Comparison of ENCODE assay signal across 8 cellular contexts in the genomic region with DNA sequence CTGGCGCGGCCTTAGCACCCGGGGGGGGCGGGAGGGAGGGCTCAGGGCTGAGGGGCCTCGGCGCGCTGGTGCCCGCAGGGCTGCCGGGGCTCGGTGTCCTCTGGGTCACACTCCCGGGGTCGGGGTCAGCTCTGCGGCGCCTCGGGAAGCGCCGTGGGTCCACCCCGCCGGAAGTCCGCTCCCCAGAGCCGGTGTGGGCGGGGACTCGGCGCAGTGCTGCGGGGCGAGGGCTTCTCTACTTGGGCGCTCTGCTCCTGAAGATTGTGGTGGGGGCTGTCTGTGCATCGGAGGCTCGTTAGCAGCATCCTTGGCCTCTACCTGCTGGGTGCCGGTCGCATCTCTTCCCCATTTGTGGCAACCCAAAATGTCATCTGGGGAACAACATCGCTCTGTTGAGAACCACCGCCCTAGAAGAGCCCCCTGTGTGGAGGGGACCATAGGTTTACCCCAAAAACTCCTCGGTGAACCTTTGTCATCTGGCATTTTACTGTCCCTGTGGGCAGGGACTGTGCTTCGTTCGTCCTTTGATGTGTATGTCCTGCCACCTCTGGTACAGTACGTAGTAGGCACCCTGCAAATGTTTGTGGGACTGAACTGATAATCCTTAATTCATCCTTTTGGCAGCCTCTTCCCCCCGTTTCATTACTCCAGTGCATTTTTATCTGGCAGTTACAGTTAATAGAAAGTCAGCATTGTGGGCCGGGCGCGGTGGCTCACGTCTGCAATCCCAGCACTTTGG. TPM values are rescaled to one million over a fixed set of nuclear protein-coding genes. Genes with fewer than 3 reads are reported as not detected.
DNase-seq lines count a peak whose midpoint lies in the region; ATAC-seq, FAIRE-seq and TF ChIP-seq lines count a peak whose summit lies in the region.

No MANE protein-coding gene starts in this region.

- peaks cover 3% of the 10 kb centered on the region for H3K36me3 Mint-ChIP-seq in T-cell

- no peaks in the 10 kb centered on the region for H3K9me3 Mint-ChIP-seq in T-cell

- peak overlapping the region; percentile 97 to 99 (median 99) for H3K4me3 Mint-ChIP-seq in T-cell

- peak overlapping the region; percentile 94 for H3K9ac ChIP-seq in GM12878 (ENCODE audit: control insufficient read depth, insufficient read depth, low read length)

- no TSS peak for BruUV-seq in GM12878 (replicated peaks; lab: Mats Ljungman, UMichigan)

- SMC1A ChIA-PET in GM12878 (lab: Charles Lee; ENCODE audit: uncharacterized antibody, unreplicated experiment) = interaction anchor here (1.3 to 1.4 kb wide), 3 partner anchors 325 to 628 kb away, joined by 3 to 5 read pairs (median 3); a partner anchor contains a TSS

- RAD21 ChIA-PET in GM12878 (lab: Charles Lee; ENCODE audit: unreplicated experiment) = interaction anchor here (1.1 to 2.4 kb wide), 5 partner anchors 9 to 627 kb away, joined by 3 to 7 read pairs (median 5); no protein-coding TSS in a partner anchor

- peak overlapping the region; percentile 83; the same call in 1 of the 2 replicates for H3K4me2 ChIP-seq in GM12878 (ENCODE audit: control insufficient read depth, insufficient read depth)

- no peak for FAIRE-seq in GM12878 (lab: Jason Lieb, UNC)

- ATAC-seq in GM19452 (IDR thresholded peaks at IDR 0.05; ENCODE audit: unreplicated experiment) = peak; percentile 53
- ATAC-seq in HG03558 (IDR thresholded peaks at IDR 0.05; ENCODE audit: extremely low read depth, unreplicated experiment) = peak; percentile 33
- ATAC-seq in T-cell (replicated peaks in 1 of 4) = peak; percentile 67 to 74 (median 70)
- peak; percentile 85 for ATAC-seq in GM12878

- intact Hi-C loops in GM12878 (cut with micrococcal nuclease; ENCODE audit: unreplicated experiment) = no loop called here

- no peaks in the 10 kb centered on the region for H3K9me3 ChIP-seq in GM12878 (replicated peaks; ENCODE audit: control insufficient read depth, insufficient read depth, low read length)

- peak; percentile 90 for DNase-seq in D341Med (ENCODE audit: low spot score)
- DNase-seq in T-cell = peak in 31 of 34 experiments; percentile 10 to 67 (median 40)
- no peak for DNase-seq in GM12878 (ENCODE audit: low read depth, low spot score)
- DNase-seq in iPS-NIHi11 (ENCODE audit: low spot score) = peak; percentile 80
- DNase-seq in stimulated activated CD4-positive, alpha-beta T cell treated with anti-CD3 and anti-CD28 coated beads, Interleukin-15, amount 100 ng/mL, for 1 hour (ENCODE audit: low read depth in 1 of 2, low spot score in 1 of 2) = peak; percentile 28 to 39
- no peak for DNase-seq in NCI-H1694 (lab: John Stamatoyannopoulos, UW)

- H4K20me1 ChIP-seq in GM12878 (ENCODE audit: control insufficient read depth, insufficient read depth) = no peaks in the 10 kb centered on the region

- no peak for TF ChIP-seq EP300 in GM12878 (IDR thresholded peaks at IDR 0.05; ENCODE audit: borderline replicate concordance in 1 of 2, control insufficient read depth in 1 of 2, low read depth in 2 of 2, low read length in 2 of 2)

- H3K4me1 Mint-ChIP-seq in T-cell = peaks cover 56 to 61% (median 57%) of the 10 kb centered on the region in 3 donors

- TF ChIP-seq RAD21 in GM12878 (IDR thresholded peaks at IDR 0.05; ENCODE audit: insufficient read depth, low read depth, low read length) = no peak

- TF ChIP-seq POLR2A in GM12878 (IDR thresholded peaks at IDR 0.05; ENCODE audit: low read depth, low read length) = peak; percentile 65; the same call in 1 of the 2 replicates

- H3K4me3 ChIP-seq in GM12878 = peak overlapping the region; percentile 97

- peaks cover 0 to 3% of the 10 kb centered on the region in 2 donors for H3K27me3 Mint-ChIP-seq in T-cell

- peaks cover 52% of the 10 kb centered on the region for H3K79me2 ChIP-seq in GM12878 (ENCODE audit: control insufficient read depth, insufficient read depth, low read length)

- H3K27me3 ChIP-seq in GM12878 (replicated peaks in 1 of 2; ENCODE audit: control insufficient read depth in 2 of 2, insufficient read depth in 2 of 2, low read length in 1 of 2) = no peaks in the 10 kb centered on the region

- peak overlapping the region; percentile 79 to 97 for H3K27ac Mint-ChIP-seq in T-cell

- H3K4me1 ChIP-seq in GM12878 (ENCODE audit: control insufficient read depth, insufficient read depth, low read length) = peaks cover 16% of the 10 kb centered on the region

- H2AFZ ChIP-seq in GM12878 (ENCODE audit: control insufficient read depth, low read depth, low read length) = peak overlapping the region; percentile 85

- POLR2A ChIA-PET in T-cell (lab: Charles Lee) (interaction anchor here in 1 of 2 donors (0.9 kb wide), 1 partner anchor 611 kb away, joined by 5 read pairs; no protein-coding TSS in a partner anchor), GM12878 (lab: Charles Lee) (no interaction called here)

- peak overlapping the region; percentile 68 for H3K27ac ChIP-seq in GM12878 (ENCODE audit: control insufficient read depth, insufficient read depth)

- whole genome bisulfite sequencing in GM12878 (ENCODE audit: insufficient coverage, insufficient replicate concordance, low lambda C conversion rate, missing lambda C conversion rate) = under 1% methylated on average over 42 of the region's 42 CpGs

- no peak for TF ChIP-seq CTCF in GM12878 (IDR thresholded peaks at IDR 0.05 in 2 of 3, conservative IDR thresholded peaks at IDR 0.05 in 1 of 3; ENCODE audit: control insufficient read depth in 2 of 3, extremely low read depth in 1 of 3, insufficient read depth in 1 of 3, low read depth in 3 of 3, low read length in 3 of 3)

- in situ Hi-C loops in GM12878 (cut with MboI) = no loop called here

- CTCF ChIA-PET in T-cell (lab: Charles Lee) = interaction anchor here (0.6 to 1.0 kb wide), 4 partner anchors 9 to 1883 kb away, joined by 3 to 4 read pairs (median 3); no protein-coding TSS in a partner anchor
- CTCF ChIA-PET in GM12878 (lab: Yijun Ruan, JAX) = interaction anchor here (0.6 to 2.5 kb wide), 5 partner anchors 12 to 637 kb away, joined by 3 to 9 read pairs (median 3); no protein-coding TSS in a partner anchor

- 0 out of 4 replicates have a peak, but pooled peaks cover 0 to 2% of the 10 kb centered on the region in 2 experiments for H3K36me3 ChIP-seq in GM12878 (ENCODE audit: control insufficient read depth in 2 of 2, insufficient read depth in 2 of 2, low read length in 1 of 2)

TF ChIP-seq in GM12878, 131 proteins besides CTCF, POLR2A, EP300 and RAD21 (continues in another document):
- TF ChIP-seq GATAD2B (conservative IDR thresholded peaks at IDR 0.05; ENCODE audit: low read depth) (no peak), NR2C2 (IDR thresholded peaks at IDR 0.05; ENCODE audit: borderline replicate concordance, control insufficient read depth, insufficient read length, low read depth) (no peak), ZZZ3 (IDR thresholded peaks at IDR 0.05; ENCODE audit: control insufficient read depth, insufficient read length, low read depth) (no peak), NR2F1 (conservative IDR thresholded peaks at IDR 0.05) (peak; percentile 78), CREB1 (IDR thresholded peaks at IDR 0.05; ENCODE audit: low read depth) (no peak), ESRRA (IDR thresholded peaks at IDR 0.05; ENCODE audit: low read length) (no peak), POU2F2 (IDR thresholded peaks at IDR 0.05; ENCODE audit: borderline replicate concordance, low read depth, low read length) (no peak)
- TF ChIP-seq, protein P1, sequence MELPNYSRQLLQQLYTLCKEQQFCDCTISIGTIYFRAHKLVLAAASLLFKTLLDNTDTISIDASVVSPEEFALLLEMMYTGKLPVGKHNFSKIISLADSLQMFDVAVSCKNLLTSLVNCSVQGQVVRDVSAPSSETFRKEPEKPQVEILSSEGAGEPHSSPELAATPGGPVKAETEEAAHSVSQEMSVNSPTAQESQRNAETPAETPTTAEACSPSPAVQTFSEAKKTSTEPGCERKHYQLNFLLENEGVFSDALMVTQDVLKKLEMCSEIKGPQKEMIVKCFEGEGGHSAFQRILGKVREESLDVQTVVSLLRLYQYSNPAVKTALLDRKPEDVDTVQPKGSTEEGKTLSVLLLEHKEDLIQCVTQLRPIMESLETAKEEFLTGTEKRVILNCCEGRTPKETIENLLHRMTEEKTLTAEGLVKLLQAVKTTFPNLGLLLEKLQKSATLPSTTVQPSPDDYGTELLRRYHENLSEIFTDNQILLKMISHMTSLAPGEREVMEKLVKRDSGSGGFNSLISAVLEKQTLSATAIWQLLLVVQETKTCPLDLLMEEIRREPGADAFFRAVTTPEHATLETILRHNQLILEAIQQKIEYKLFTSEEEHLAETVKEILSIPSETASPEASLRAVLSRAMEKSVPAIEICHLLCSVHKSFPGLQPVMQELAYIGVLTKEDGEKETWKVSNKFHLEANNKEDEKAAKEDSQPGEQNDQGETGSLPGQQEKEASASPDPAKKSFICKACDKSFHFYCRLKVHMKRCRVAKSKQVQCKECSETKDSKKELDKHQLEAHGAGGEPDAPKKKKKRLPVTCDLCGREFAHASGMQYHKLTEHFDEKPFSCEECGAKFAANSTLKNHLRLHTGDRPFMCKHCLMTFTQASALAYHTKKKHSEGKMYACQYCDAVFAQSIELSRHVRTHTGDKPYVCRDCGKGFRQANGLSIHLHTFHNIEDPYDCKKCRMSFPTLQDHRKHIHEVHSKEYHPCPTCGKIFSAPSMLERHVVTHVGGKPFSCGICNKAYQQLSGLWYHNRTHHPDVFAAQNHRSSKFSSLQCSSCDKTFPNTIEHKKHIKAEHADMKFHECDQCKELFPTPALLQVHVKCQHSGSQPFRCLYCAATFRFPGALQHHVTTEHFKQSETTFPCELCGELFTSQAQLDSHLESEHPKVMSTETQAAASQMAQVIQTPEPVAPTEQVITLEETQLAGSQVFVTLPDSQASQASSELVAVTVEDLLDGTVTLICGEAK (IDR thresholded peaks at IDR 0.05; ENCODE audit: borderline replicate concordance) = 0 out of 2 replicates have a peak, but pooled peaks have one; percentile 15

RNA-seq across cellular contexts. Expression of a gene that starts 0.6 kb away (rescaled TPM):
- total RNA-seq in T-cell (10 to 100 TPM; 22.6 to 33.4 (median 28.0) TPM), GM12878 (2014; rRNA removed) (23.2 and 28.1 TPM in 2 replicates), GM12878 (2014; rRNA removed; fragmentation: Illumina TruSeq; extraction: Trizol) (30.4 and 32.7 TPM in 2 replicates), GM12878 (2021) (22.4 and 23.7 TPM in 2 replicates)
- total RNA-seq in GM12878 (2013; cell fraction: nucleolus; rRNA removed) = 102 and 107 TPM in 2 replicates
- 9.2 TPM for polyA plus RNA-seq in GM12878 (2011; ENCODE audit: low read depth)
- polyA plus RNA-seq in GM12878 (2011; rRNA removed) (34.8 and 52.2 TPM in 2 replicates), GM12878 (2014; fragmentation: Illumina TruSeq; extraction: Trizol) (22.2 and 30.7 TPM in 2 replicates), GM12878 (2014; fragmentation: Nextera tagmentation; extraction: Ambion mirVana) (10 to 100 TPM; 20.5 to 24.3 TPM), GM12878 (2014; rRNA removed) (14.3 and 20.6 TPM in 2 replicates), GM12878 (2016; fragmentation: Nextera tagmentation; extraction: Ambion mirVana) (10 to 100 TPM; 26.5 to 27.1 TPM)
- 12.0 and 12.3 TPM in 2 replicates for polyA plus RNA-seq in GM12878 (2011; cell fraction: cytosol; rRNA removed)
- polyA plus RNA-seq in GM12878 (2011; cell fraction: nucleus; rRNA removed) = 25.3 and 28.1 TPM in 2 replicates
- polyA plus RNA-seq in GM12878 (2012) = 16.4 and 16.5 TPM in 2 replicates
- polyA minus RNA-seq in GM12878 (2011; rRNA and poly(A)+ RNA removed) = 14.5 and 20.4 TPM in 2 replicates
- 10.3 and 10.8 TPM in 2 replicates for polyA minus RNA-seq in GM12878 (2011; cell fraction: cytosol; rRNA and poly(A)+ RNA removed)
- 17.0 and 28.7 TPM in 2 replicates for polyA minus RNA-seq in GM12878 (2011; cell fraction: nucleus; rRNA and poly(A)+ RNA removed)

Comparison
In these comparisons a context has a peak if more than half of its experiments do, and no peak if none do; other contexts are left out.
1. DNase-seq: peak in D341Med (single experiment), T-cell (31 of 34), iPS-NIHi11 (single experiment) and stimulated activated CD4-positive, alpha-beta T cell treated with anti-CD3 and anti-CD28 coated beads, Interleukin-15, amount 100 ng/mL, for 1 hour (2 of 2); none in GM12878 (single experiment) and NCI-H1694 (single experiment).
2. ATAC-seq: peak in every context shown above with its lines; median percentile 85 in GM12878; 70 in T-cell; 53 in GM19452; 33 in HG03558.